ENCODE assay signal across 24 cellular contexts in the genomic region with DNA sequence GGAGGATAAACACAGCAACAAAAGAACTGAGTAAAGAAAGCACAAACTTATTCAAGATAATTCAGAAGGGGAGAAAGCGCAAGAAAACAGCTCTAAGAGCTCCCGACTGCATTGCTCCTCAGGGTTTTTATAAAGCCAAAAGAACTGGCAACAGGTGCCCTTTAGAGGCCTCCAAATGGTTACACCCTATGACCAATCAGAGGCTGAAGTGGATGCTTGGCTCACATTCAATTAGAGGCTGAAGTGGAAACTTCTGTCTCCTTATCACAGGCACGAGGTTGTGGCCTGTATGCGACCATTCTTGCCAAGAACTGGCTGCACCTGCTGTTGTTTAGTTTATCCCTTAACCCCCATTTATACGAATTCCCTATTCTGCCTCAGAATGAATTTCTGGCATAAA.
DNase-seq lines count a peak whose midpoint lies in the region; ATAC-seq and TF ChIP-seq lines count a peak whose summit lies in the region.
"Had no signal": no experiment of that assay in that cellular context is flagged by ENCODE, and none has a peak within 500 bp of the region (broad histone marks: within the 10 kb centered on the region; RNA-seq: fewer than 3 reads in every experiment).

No MANE protein-coding gene starts in this region.

- TF ChIP-seq POLR2A in adrenal gland (IDR thresholded peaks at IDR 0.05) (no peak), right lobe of liver (IDR thresholded peaks at IDR 0.05) (no peak)

- H3K4me3 Mint-ChIP-seq in neural progenitor cell, result no peak overlapping the region
- H3K4me3 Mint-ChIP-seq: activated CD4-positive, alpha-beta T cell treated with anti-CD3 and anti-CD28 coated beads for 36 hours; activated naive CD8-positive, alpha-beta T cell treated with anti-CD3 and anti-CD28 coated beads, Interleukin-2, amount 50 U/mL, for 24 hours; nephron progenitor cell; T-helper 2 cell treated with Interferon-gamma antibody and Interleukin-4, amounts not matched to agents 5 μg/mL and 100 μg/mL, for 36 hours had no signal

- H3K9ac ChIP-seq in neural progenitor cell, result no peak overlapping the region

- no peaks in the 10 kb centered on the region for H3K9me3 Mint-ChIP-seq in neural progenitor cell
- H3K9me3 Mint-ChIP-seq: nephron progenitor cell had no signal

- H3K9me3 ChIP-seq in neural progenitor cell (ENCODE audit: low read depth), result no peaks in the 10 kb centered on the region
- no peaks in the 10 kb centered on the region for H3K9me3 ChIP-seq in adrenal gland (replicated peaks in 1 of 3)
- no peaks in the 10 kb centered on the region for H3K9me3 ChIP-seq in right lobe of liver
- H3K9me3 ChIP-seq: body of pancreas, Caco-2, ovary, right atrium auricular region, upper lobe of left lung had no signal

- H3K4me1 Mint-ChIP-seq in neural progenitor cell, result no peaks in the 10 kb centered on the region
- H3K4me1 Mint-ChIP-seq: activated CD4-positive, alpha-beta T cell treated with anti-CD3 and anti-CD28 coated beads for 36 hours; activated naive CD8-positive, alpha-beta T cell treated with anti-CD3 and anti-CD28 coated beads, Interleukin-2, amount 50 U/mL, for 24 hours; nephron progenitor cell had no signal

- WGBS in adrenal gland, 4 donors, result 60 to 77% (median 75%) methylated on average over 5 of the region's 5 CpGs
- 42% methylated on average over 5 of the region's 5 CpGs for WGBS in right lobe of liver (ENCODE audit: insufficient coverage, low coverage, low lambda C conversion rate, missing lambda C conversion rate)

- no peak overlapping the region for H3K27ac Mint-ChIP-seq in neural progenitor cell
- H3K27ac Mint-ChIP-seq: activated CD4-positive, alpha-beta T cell treated with anti-CD3 and anti-CD28 coated beads for 36 hours; activated naive CD8-positive, alpha-beta T cell treated with anti-CD3 and anti-CD28 coated beads, Interleukin-2, amount 50 U/mL, for 24 hours; nephron progenitor cell; T-helper 2 cell treated with Interferon-gamma antibody and Interleukin-4, amounts not matched to agents 5 μg/mL and 100 μg/mL, for 36 hours had no signal

- H3K36me3 ChIP-seq in neural progenitor cell (no peaks in the 10 kb centered on the region), adrenal gland (replicated peaks in 1 of 2) (no peaks in the 10 kb centered on the region), right lobe of liver (no peaks in the 10 kb centered on the region)
- H3K36me3 ChIP-seq: ovary, right atrium auricular region, spleen, upper lobe of left lung had no signal

- H3K79me2 ChIP-seq in neural progenitor cell (ENCODE audit: low read depth), result no peaks in the 10 kb centered on the region

- no peak overlapping the region for H3K4me3 ChIP-seq in neural progenitor cell
- H3K4me3 ChIP-seq in adrenal gland, result no peak overlapping the region
- H3K4me3 ChIP-seq in right lobe of liver, result no peak overlapping the region
- H3K4me3 ChIP-seq: body of pancreas, ovary, right atrium auricular region, spleen, upper lobe of left lung had no signal

- no peaks in the 10 kb centered on the region for H3K27me3 Mint-ChIP-seq in neural progenitor cell (ENCODE audit: insufficient read depth, low read depth)
- H3K27me3 Mint-ChIP-seq: activated CD4-positive, alpha-beta T cell treated with anti-CD3 and anti-CD28 coated beads for 36 hours; activated naive CD8-positive, alpha-beta T cell treated with anti-CD3 and anti-CD28 coated beads, Interleukin-2, amount 50 U/mL, for 24 hours had no signal

- H3K4me2 ChIP-seq in neural progenitor cell, result no peak overlapping the region

- H2AFZ ChIP-seq in neural progenitor cell (replicated peaks), result no peak overlapping the region

- ATAC-seq in Right ventricle myocardium superior (ENCODE audit: poor library complexity), result no peak
- no peak for ATAC-seq in right lobe of liver
- ATAC-seq: activated CD4-positive, alpha-beta T cell treated with anti-CD3 and anti-CD28 coated beads for 36 hours; activated naive CD8-positive, alpha-beta T cell treated with anti-CD3 and anti-CD28 coated beads, Interleukin-2, amount 50 U/mL, for 24 hours; body of pancreas; HepG2 had no signal

- no peaks in the 10 kb centered on the region for H3F3A ChIP-seq in neural progenitor cell (ENCODE audit: low read depth)

- H3K4me1 ChIP-seq in neural progenitor cell, result peaks cover 14% of the 10 kb centered on the region
- no peaks in the 10 kb centered on the region for H3K4me1 ChIP-seq in adrenal gland (replicated peaks in 1 of 2)
- H3K4me1 ChIP-seq in right lobe of liver, result no peaks in the 10 kb centered on the region
- H3K4me1 ChIP-seq: body of pancreas, Caco-2, right atrium auricular region, spleen had no signal

- DNase-seq in DMS53 (lab: John Stamatoyannopoulos, UW) (peak; percentile 71), NCI-H1105 (lab: John Stamatoyannopoulos, UW) (peak; percentile 86), NCI-H2196 (lab: John Stamatoyannopoulos, UW; ENCODE audit: unreplicated experiment) (peak; percentile 88), neural progenitor cell (ENCODE audit: low spot score) (peak; percentile 8), adrenal gland (no peak), Right ventricle myocardium superior (no peak), right lobe of liver (no peak)
- DNase-seq: activated CD4-positive, alpha-beta T cell treated with anti-CD3 and anti-CD28 coated beads for 36 hours; activated naive CD8-positive, alpha-beta T cell treated with anti-CD3 and anti-CD28 coated beads, Interleukin-2, amount 50 U/mL, for 24 hours; activated T-cell treated with anti-CD3 and anti-CD28 coated beads, Interleukin-2, amount 50 U/mL, for 1 hour; Caco-2; dermis blood vessel endothelial cell; Kasumi-1; kidney glomerular epithelial cell; NCI-H2171; nephron progenitor cell; ovary; spleen had no signal

- TF ChIP-seq CTCF in neural progenitor cell (IDR thresholded peaks at IDR 0.05), result no peak
- TF ChIP-seq CTCF in adrenal gland (IDR thresholded peaks at IDR 0.05), result no peak
- TF ChIP-seq CTCF in right lobe of liver (IDR thresholded peaks at IDR 0.05), result no peak

- no peaks in the 10 kb centered on the region for H3K27me3 ChIP-seq in neural progenitor cell
- no peaks in the 10 kb centered on the region for H3K27me3 ChIP-seq in adrenal gland
- no peaks in the 10 kb centered on the region for H3K27me3 ChIP-seq in right lobe of liver
- H3K27me3 ChIP-seq: body of pancreas, ovary, right atrium auricular region, spleen, upper lobe of left lung had no signal

- no peaks in the 10 kb centered on the region for H3K36me3 Mint-ChIP-seq in neural progenitor cell

- H3K27ac ChIP-seq in neural progenitor cell, result no peak overlapping the region
- H3K27ac ChIP-seq in adrenal gland, result no peak overlapping the region
- no peak overlapping the region for H3K27ac ChIP-seq in right lobe of liver
- H3K27ac ChIP-seq: body of pancreas, C4-2B, ovary, right atrium auricular region, spleen, upper lobe of left lung had no signal

- no peaks in the 10 kb centered on the region for H4K20me1 ChIP-seq in neural progenitor cell (ENCODE audit: low read depth)

- intact Hi-C loops in adrenal gland (cut with DNase I), result no loop called here
- intact Hi-C loops in Right ventricle myocardium superior (cut with DNase I), result no loop called here
- intact Hi-C loops in right lobe of liver (cut with DNase I), result no loop called here

Comparison
In these comparisons a context has a peak if more than half of its experiments do, and no peak if none do; other contexts are left out.
1. DNase-seq: peak in DMS53 (single experiment), NCI-H1105 (single experiment), NCI-H2196 (single experiment) and neural progenitor cell (single experiment); none in adrenal gland (0 of 7), Right ventricle myocardium superior (single experiment) and right lobe of liver (0 of 3).